Comparison of ENCODE assay signal across 9 cellular contexts in the genomic region with DNA sequence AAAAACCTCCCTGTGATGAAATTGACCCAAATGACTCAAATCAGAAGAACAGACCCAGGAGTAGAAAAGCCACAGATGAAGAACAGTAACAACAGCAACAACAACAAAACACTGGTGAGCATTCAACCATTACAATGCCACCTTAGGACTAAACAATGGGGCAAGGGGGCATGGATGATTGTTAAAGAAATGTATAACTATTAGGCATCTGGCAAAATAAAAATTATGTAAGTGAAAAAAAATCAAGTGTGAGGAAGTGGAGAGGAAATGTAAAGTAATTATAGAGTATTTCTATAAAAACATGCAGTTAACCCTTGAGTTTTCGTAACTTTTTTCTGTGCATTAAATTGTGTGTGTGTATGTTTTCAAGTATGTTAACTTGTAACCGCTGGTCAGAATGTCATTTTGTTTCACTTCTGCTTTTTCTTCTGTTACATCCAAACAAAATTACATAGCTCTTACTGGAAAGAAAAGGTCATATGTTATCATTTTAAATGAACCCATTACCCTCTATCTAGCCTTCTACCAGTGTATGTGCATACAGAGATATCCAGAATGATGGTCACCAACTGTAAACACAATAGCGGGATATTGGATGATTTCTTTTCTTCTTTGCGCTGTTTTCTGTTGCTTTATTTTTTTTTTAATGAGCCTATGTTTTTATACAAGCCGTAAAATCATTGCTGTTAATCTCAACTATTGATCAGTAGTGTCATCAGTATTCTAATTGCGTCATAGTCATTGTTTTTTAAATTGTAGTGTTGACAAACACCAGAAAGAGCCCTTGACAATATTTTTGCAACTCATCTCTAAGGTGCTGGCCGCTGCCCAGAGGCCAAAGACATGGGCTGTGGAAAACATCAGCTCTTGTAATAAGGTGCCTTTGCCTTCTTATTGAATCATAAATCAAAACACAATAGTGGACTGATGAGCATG.
A peak's percentile ranks its signal among the peaks of the same experiment; 100 is the strongest.
DNase-seq lines count a peak whose midpoint lies in the region; ATAC-seq lines count a peak whose summit lies in the region.
"Had no signal": no experiment of that assay in that cellular context is flagged by ENCODE, and none has a peak within 500 bp of the region (broad histone marks: within the 10 kb centered on the region; RNA-seq: fewer than 3 reads in every experiment).

No MANE protein-coding gene starts in this region.

- no peaks in the 10 kb centered on the region for H3K9me3 ChIP-seq in MG63

- DNase-seq in Kasumi-1 (lab: John Stamatoyannopoulos, UW), result peak; percentile 37 to 38
- DNase-seq in iris pigment epithelial cell (ENCODE audit: low read depth), result peak; percentile 56
- no peak for DNase-seq in NCI-H1436 treated with DMSO at 0.1 percent for 48 hours (lab: John Stamatoyannopoulos, UW)
- no peak for DNase-seq in activated CD4-positive, alpha-beta T cell treated with anti-CD3 and anti-CD28 coated beads, Interleukin-2, amount 50 U/mL, for 48 hours
- DNase-seq in MG63, result no peak

- H3K36me3 ChIP-seq in MG63, result no peaks in the 10 kb centered on the region

- peak; percentile 95 for ATAC-seq in GM18517 (IDR thresholded peaks at IDR 0.05; ENCODE audit: unreplicated experiment)
- ATAC-seq in GM21825 (IDR thresholded peaks at IDR 0.05; ENCODE audit: unreplicated experiment), result peak; percentile 72
- no peak for ATAC-seq in esophagus mucosa
- ATAC-seq: HCT116 had no signal

- no peak overlapping the region for H3K4me3 ChIP-seq in MG63

- H3K27me3 ChIP-seq in MG63, result no peaks in the 10 kb centered on the region

Comparison
In these comparisons a context has a peak if more than half of its experiments do, and no peak if none do; other contexts are left out.
1. DNase-seq: peak in Kasumi-1 (2 of 2) and iris pigment epithelial cell (single experiment); none in NCI-H1436 treated with DMSO at 0.1 percent for 48 hours (single experiment), activated CD4-positive, alpha-beta T cell treated with anti-CD3 and anti-CD28 coated beads, Interleukin-2, amount 50 U/mL, for 48 hours (0 of 2) and MG63 (single experiment).